Comparison of ENCODE assay signal across 8 cellular contexts in the genomic region with DNA sequence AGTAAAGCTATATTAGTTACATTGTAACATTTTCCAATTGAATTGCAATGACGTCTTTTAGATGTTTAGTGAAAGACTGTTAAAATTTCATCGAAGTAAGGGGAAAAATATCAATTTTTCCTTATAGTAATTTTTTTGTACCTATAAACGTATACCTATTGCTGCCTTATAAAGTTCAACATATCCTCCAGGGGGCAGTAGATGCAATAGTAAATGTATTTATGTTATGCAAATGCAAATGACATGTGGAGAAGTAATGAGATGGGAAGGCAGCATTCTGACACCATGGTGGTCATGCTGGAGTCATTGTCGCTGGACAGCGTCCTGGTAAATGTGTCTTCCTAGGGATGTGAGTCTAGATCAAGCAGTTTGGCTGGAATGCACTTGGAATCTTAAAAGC. TPM values are rescaled to one million over a fixed set of nuclear protein-coding genes. Genes with fewer than 3 reads are reported as not detected.
DNase-seq lines count a peak whose midpoint lies in the region; ATAC-seq and TF ChIP-seq lines count a peak whose summit lies in the region.

No MANE protein-coding gene starts in this region.

- H3K27me3 Mint-ChIP-seq in WTC11 (ENCODE audit: low read depth): no peaks in the 10 kb centered on the region

- peak; percentile 29 for TF ChIP-seq CTCF in WTC11 (IDR thresholded peaks at IDR 0.05)

- CTCF ChIA-PET in WTC11 (lab: Charles Lee): no interaction called here

- H3K27ac Mint-ChIP-seq in WTC11: no peak overlapping the region

- no peaks in the 10 kb centered on the region for H3K4me1 Mint-ChIP-seq in WTC11

- DNase-seq in DMS114 treated with DMSO at 0.1 percent for 48 hours (lab: John Stamatoyannopoulos, UW; ENCODE audit: unreplicated experiment): peak; percentile 25
- peak; percentile 69 to 72 for DNase-seq in NCI-H2081 (lab: John Stamatoyannopoulos, UW)
- no peak for DNase-seq in WTC11 (ENCODE audit: low spot score)
- peak; percentile 52 for DNase-seq in islet precursor cell
- no peak for DNase-seq in DMS79 (lab: John Stamatoyannopoulos, UW)
- DNase-seq in mesenteric fat pad (ENCODE audit: low spot score): no peak

- no peaks in the 10 kb centered on the region for H3K36me3 Mint-ChIP-seq in WTC11

- peaks cover 3% of the 10 kb centered on the region for H3K9me3 Mint-ChIP-seq in WTC11

- ATAC-seq in GM21619 (IDR thresholded peaks at IDR 0.05; ENCODE audit: unreplicated experiment) (peak; percentile 79), WTC11 (peak; percentile 71; the same call in 1 of the 2 replicates), HG02981 (IDR thresholded peaks at IDR 0.05; ENCODE audit: unreplicated experiment) (no peak)

- H3K4me3 Mint-ChIP-seq in WTC11: no peak overlapping the region

- POLR2A ChIA-PET in WTC11 (lab: Charles Lee): no interaction called here

TF ChIP-seq in WTC11, 78 proteins besides CTCF, POLR2A, EP300 and RAD21:
- TF ChIP-seq ZNF263 (CRISPR knock-in tag; IDR thresholded peaks at IDR 0.05; ENCODE audit: low read depth) (no peak), ZNF219 (CRISPR knock-in tag; IDR thresholded peaks at IDR 0.05; ENCODE audit: borderline replicate concordance) (no peak), TEAD4 (CRISPR knock-in tag; IDR thresholded peaks at IDR 0.05) (no peak), ZNF425 (CRISPR knock-in tag; conservative IDR thresholded peaks at IDR 0.05) (no peak), ZNF671 (CRISPR knock-in tag; IDR thresholded peaks at IDR 0.05) (no peak), MXD4 (CRISPR knock-in tag; IDR thresholded peaks at IDR 0.05; ENCODE audit: borderline replicate concordance) (no peak), ZBTB21 (CRISPR knock-in tag; IDR thresholded peaks at IDR 0.05; ENCODE audit: borderline replicate concordance) (no peak)
- TF ChIP-seq, protein P1, sequence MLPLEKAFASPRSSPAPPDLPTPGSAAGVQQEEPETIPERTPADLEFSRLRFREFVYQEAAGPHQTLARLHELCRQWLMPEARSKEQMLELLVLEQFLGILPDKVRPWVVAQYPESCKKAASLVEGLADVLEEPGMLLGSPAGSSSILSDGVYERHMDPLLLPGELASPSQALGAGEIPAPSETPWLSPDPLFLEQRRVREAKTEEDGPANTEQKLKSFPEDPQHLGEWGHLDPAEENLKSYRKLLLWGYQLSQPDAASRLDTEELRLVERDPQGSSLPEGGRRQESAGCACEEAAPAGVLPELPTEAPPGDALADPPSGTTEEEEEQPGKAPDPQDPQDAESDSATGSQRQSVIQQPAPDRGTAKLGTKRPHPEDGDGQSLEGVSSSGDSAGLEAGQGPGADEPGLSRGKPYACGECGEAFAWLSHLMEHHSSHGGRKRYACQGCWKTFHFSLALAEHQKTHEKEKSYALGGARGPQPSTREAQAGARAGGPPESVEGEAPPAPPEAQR (CRISPR knock-in tag; IDR thresholded peaks at IDR 0.05): no peak
- TF ChIP-seq, protein P2, sequence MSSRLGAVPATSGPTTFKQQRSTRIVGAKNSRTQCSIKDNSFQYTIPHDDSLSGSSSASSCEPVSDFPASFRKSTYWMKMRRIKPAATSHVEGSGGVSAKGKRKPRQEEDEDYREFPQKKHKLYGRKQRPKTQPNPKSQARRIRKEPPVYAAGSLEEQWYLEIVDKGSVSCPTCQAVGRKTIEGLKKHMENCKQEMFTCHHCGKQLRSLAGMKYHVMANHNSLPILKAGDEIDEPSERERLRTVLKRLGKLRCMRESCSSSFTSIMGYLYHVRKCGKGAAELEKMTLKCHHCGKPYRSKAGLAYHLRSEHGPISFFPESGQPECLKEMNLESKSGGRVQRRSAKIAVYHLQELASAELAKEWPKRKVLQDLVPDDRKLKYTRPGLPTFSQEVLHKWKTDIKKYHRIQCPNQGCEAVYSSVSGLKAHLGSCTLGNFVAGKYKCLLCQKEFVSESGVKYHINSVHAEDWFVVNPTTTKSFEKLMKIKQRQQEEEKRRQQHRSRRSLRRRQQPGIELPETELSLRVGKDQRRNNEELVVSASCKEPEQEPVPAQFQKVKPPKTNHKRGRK (CRISPR knock-in tag; IDR thresholded peaks at IDR 0.05; ENCODE audit: borderline replicate concordance): no peak

RNA-seq across cellular contexts. Expression of gene MSTN, which starts 38.7 kb away (rescaled TPM):
- total RNA-seq in WTC11 (2021): not detected in 3 replicates
- total RNA-seq in mesenteric fat pad: 0.48 TPM

Comparison
In these comparisons a context has a peak if more than half of its experiments do, and no peak if none do; other contexts are left out.
1. DNase-seq: peak in DMS114 treated with DMSO at 0.1 percent for 48 hours (single experiment), NCI-H2081 (2 of 2) and islet precursor cell (single experiment); none in WTC11 (single experiment), DMS79 (single experiment) and mesenteric fat pad (single experiment).